Comparison of ENCODE assay signal across 8 cellular contexts in the genomic region with DNA sequence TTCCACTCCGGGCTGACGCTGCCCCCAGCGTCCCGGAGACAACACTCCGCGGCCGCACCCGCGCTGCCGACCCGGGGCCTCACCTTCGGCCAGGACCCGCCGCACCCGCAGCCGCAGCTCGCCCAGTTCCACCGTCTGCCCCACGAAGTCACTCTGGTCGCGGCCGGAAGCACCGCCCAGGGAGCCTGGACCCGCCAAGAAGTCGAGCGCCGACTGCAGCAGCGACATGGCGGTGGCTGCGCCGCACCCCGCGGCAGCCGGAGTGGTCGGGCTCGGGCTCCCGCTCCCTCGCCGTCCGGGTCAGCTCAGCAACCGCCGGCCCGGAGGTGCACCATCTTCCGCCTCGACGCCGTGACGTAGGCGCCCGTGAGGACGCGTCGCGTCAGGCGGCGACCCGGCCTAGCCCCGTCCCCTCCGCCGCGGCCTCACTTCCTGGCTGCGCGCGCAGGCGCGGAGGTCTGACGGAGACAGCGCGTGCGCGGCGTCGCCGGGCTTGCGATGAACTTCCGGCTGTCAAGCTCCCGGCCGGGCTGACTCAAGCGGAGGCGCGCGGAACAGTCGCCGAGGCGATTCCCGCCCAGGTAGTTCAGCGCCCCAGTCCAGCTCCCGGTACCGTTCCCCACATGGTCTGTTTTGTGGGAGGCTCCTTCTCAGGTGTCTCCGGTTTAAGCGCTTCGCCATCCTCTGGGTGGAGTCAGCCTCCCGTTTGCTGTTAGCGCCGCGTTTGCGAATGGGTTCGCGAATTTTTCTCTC. TPM values are rescaled to one million over a fixed set of nuclear protein-coding genes. Genes with fewer than 3 reads are reported as not detected.
DNase-seq lines count a peak whose midpoint lies in the region; ATAC-seq and TF ChIP-seq lines count a peak whose summit lies in the region.

A gene (minus strand): TSS at position 357 of the 753 bp plus-strand sequence. CDS start 129 bp downstream, at position 228.
A gene with protein sequence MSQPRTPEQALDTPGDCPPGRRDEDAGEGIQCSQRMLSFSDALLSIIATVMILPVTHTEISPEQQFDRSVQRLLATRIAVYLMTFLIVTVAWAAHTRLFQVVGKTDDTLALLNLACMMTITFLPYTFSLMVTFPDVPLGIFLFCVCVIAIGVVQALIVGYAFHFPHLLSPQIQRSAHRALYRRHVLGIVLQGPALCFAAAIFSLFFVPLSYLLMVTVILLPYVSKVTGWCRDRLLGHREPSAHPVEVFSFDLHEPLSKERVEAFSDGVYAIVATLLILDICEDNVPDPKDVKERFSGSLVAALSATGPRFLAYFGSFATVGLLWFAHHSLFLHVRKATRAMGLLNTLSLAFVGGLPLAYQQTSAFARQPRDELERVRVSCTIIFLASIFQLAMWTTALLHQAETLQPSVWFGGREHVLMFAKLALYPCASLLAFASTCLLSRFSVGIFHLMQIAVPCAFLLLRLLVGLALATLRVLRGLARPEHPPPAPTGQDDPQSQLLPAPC (plus strand): TSS at position 501 of the 753 bp plus-strand sequence. CDS start 15,280 bp downstream, outside the sequence.

- H3K4me2 ChIP-seq in PC-3 (ENCODE audit: low read length): peak within 1 kb of the TSS; percentile 99

- POLR2A ChIA-PET in PC-3 (lab: Charles Lee; ENCODE audit: unreplicated experiment): no interaction called here

- TF ChIP-seq EP300 in Ishikawa (IDR thresholded peaks at IDR 0.05; ENCODE audit: borderline replicate concordance): no peak

- H3K9ac ChIP-seq in PC-3 (ENCODE audit: low read length): peak within 1 kb of the TSS; percentile 97

- no peaks in the 10 kb centered on the region for H3F3A ChIP-seq in PC-3 (ENCODE audit: low read length, unreplicated experiment)

- intact Hi-C loops in PC-3 (cut with micrococcal nuclease) (no loop called here), mucosa of descending colon (cut with DNase I, micrococcal nuclease) (no loop called here)

- BruUV-seq in PC-3 (replicated peaks; lab: Mats Ljungman, UMichigan): no TSS peak

- H3K9me2 ChIP-seq in PC-3 (replicated peaks; ENCODE audit: low read length): no peaks in the 10 kb centered on the region

- TF ChIP-seq RAD21 in Ishikawa (IDR thresholded peaks at IDR 0.05; ENCODE audit: low read depth): no peak

- H3K9me3 ChIP-seq in PC-3 (ENCODE audit: low read length) (no peaks in the 10 kb centered on the region), mucosa of descending colon (no peaks in the 10 kb centered on the region)

- H2AFZ ChIP-seq in PC-3 (ENCODE audit: low read length): peak within 1 kb of the TSS; percentile 78

- H3K27me3 ChIP-seq in PC-3 (ENCODE audit: low read length): no peaks in the 10 kb centered on the region

- peaks cover 17% of the 10 kb centered on the region for H3K4me1 ChIP-seq in PC-3 (ENCODE audit: insufficient read depth, low read length)
- H3K4me1 ChIP-seq in mucosa of descending colon (ENCODE audit: low read depth): peaks cover 32% of the 10 kb centered on the region

- peaks cover 22% of the 10 kb centered on the region for H4K20me1 ChIP-seq in PC-3 (ENCODE audit: low read length)

- CTCF ChIA-PET in PC-3 (lab: Charles Lee): interaction anchor here (0.9 kb wide), 1 partner anchor 55 kb away, joined by 5 read pairs; a partner anchor contains a TSS

- DNase-seq in DMS153 (lab: John Stamatoyannopoulos, UW): peak; percentile 75
- DNase-seq in PC-3: peak; percentile 95
- DNase-seq in activated T-cell treated with anti-CD3 and anti-CD28 coated beads for 48 hours (ENCODE audit: low read depth): peak; percentile 99
- peak; percentile 79 for DNase-seq in epithelial cell of prostate (ENCODE audit: low read depth, low spot score)
- DNase-seq in mucosa of descending colon: peak; percentile 96 to 99 (median 98)
- DNase-seq in stimulated activated CD8-positive, alpha-beta memory T cell treated with anti-CD3 and anti-CD28 coated beads, Interleukin-4, amount 100 ng/mL, for 1 hour (ENCODE audit: low read depth in 2 of 2, low spot score in 1 of 2): peak; percentile 93

- no peak for TF ChIP-seq CTCF in PC-3 (conservative IDR thresholded peaks at IDR 0.05; ENCODE audit: low read depth, low read length)
- peak; percentile 29 for TF ChIP-seq CTCF in mucosa of descending colon (IDR thresholded peaks at IDR 0.05)

- ATAC-seq in GM21619 (IDR thresholded peaks at IDR 0.05; ENCODE audit: unreplicated experiment) (peak; percentile 82), PC-3 (peak; percentile 94), mucosa of descending colon (peak; percentile 96)

- H3K4me3 ChIP-seq in PC-3 (ENCODE audit: low read length) (peak within 1 kb of the TSS; percentile 83), mucosa of descending colon (peak within 1 kb of the TSS; percentile 99)

- H3K27ac ChIP-seq in PC-3 (ENCODE audit: low read length): peak within 1 kb of the TSS; percentile 57
- peak within 1 kb of the TSS; percentile 81 for H3K27ac ChIP-seq in epithelial cell of prostate

- no peaks in the 10 kb centered on the region for H3K36me3 ChIP-seq in PC-3 (ENCODE audit: low read depth, low read length)
- no peaks in the 10 kb centered on the region for H3K36me3 ChIP-seq in mucosa of descending colon (ENCODE audit: low read depth)

- H3K79me2 ChIP-seq in PC-3 (ENCODE audit: low read length): peaks cover 55% of the 10 kb centered on the region

TF ChIP-seq in Ishikawa, 13 proteins besides CTCF, POLR2A, EP300 and RAD21:
- TF ChIP-seq, protein P1, sequence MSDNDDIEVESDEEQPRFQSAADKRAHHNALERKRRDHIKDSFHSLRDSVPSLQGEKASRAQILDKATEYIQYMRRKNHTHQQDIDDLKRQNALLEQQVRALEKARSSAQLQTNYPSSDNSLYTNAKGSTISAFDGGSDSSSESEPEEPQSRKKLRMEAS (IDR thresholded peaks at IDR 0.05): peak; percentile 93
- TF ChIP-seq TAF1 (IDR thresholded peaks at IDR 0.05; ENCODE audit: low read depth) (peak; percentile 91), EGR1 (IDR thresholded peaks at IDR 0.05) (no peak), FOXM1 (IDR thresholded peaks at IDR 0.05; ENCODE audit: borderline replicate concordance, low read depth) (no peak), CREB1 (IDR thresholded peaks at IDR 0.05; ENCODE audit: low read depth) (peak; percentile 88), YY1 (IDR thresholded peaks at IDR 0.05; ENCODE audit: low read depth) (peak; percentile 68; the same call in 1 of the 2 replicates)

RNA-seq across cellular contexts. Expression of the first gene that starts in this region (rescaled TPM):
- total RNA-seq in PC-3 (2014; rRNA removed) (117 and 175 TPM in 2 replicates), mucosa of descending colon (100 to 1,000 TPM; 155 to 259 (median 244) TPM)

RNA-seq across cellular contexts. Expression of the second gene that starts in this region (rescaled TPM):
- total RNA-seq in PC-3 (2014; rRNA removed): 18.5 and 25.1 TPM in 2 replicates
- total RNA-seq in mucosa of descending colon: 10 to 100 TPM; 30.1 to 39.0 (median 37.5) TPM

Comparison
In these comparisons a context has a peak if more than half of its experiments do, and no peak if none do; other contexts are left out.
1. Peak in every context shown above with its lines: DNase-seq, ATAC-seq, H3K4me3 ChIP-seq and H3K27ac ChIP-seq.